In the genomic region with DNA sequence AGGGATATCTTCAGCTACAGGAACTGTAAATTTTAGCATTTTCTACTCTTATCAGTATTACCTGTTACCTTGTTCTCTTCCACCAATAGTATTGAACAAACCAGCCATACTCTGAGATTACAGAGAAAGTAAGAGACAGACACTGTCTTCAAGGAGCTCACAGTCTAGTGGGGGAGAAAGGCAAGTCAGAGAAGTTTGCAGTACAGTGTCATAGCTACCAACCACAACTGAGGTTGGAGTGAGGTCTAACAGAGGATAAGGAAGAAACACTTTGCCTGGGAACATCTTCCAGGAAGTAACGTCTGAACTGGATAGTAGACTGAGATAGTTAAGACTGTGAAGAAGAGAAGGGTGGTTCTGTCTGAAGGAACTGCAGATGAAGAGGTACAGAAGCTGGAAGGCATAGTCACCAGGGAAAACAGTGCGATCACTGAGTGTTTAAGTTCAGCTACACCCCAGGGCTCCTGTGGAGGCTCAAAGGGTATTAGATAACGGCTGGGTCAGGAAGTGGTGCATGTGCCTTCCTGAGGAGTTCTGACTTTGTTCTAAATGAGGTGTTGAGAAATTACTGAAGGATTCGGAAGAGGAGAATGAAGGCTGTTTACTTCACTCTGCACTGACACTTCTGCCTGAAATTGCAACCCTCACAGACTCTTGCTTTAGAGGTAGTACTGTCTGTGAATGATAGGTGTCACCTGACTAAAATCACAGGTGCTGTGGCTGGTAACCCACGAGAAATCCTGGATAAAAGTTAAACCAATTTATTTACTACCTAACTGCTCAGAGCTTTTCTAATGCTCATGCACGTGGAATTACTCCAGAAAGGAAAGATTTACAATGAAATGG, we compare ENCODE assay signal across 2 cellular contexts.
TF ChIP-seq lines count a peak whose summit lies in the region.

No MANE protein-coding gene starts in this region.

TF ChIP-seq in H1, 55 proteins besides CTCF, POLR2A, EP300 and RAD21 (continued from another document):
- no peak for TF ChIP-seq CHD1 (IDR thresholded peaks at IDR 0.05; ENCODE audit: low read depth, low read length)
- TF ChIP-seq SIRT6 (IDR thresholded peaks at IDR 0.05; ENCODE audit: low read length), result no peak
- TF ChIP-seq JUND (IDR thresholded peaks at IDR 0.05; ENCODE audit: low read length), result no peak
- TF ChIP-seq KDM1A (IDR thresholded peaks at IDR 0.05; ENCODE audit: borderline replicate concordance, low read length), result no peak
- TF ChIP-seq RNF2 (IDR thresholded peaks at IDR 0.05; ENCODE audit: borderline replicate concordance, low read depth, low read length, missing control alignments, poor library complexity, severe bottlenecking), result no peak
- no peak for TF ChIP-seq TAF7 (optimal IDR thresholded peaks at IDR 0.05; ENCODE audit: borderline replicate concordance, low read depth, low read length)
- TF ChIP-seq SRF (IDR thresholded peaks at IDR 0.05; ENCODE audit: low read depth, low read length), result no peak
- no peak for TF ChIP-seq YY1 (IDR thresholded peaks at IDR 0.05; ENCODE audit: low read depth, low read length)
- no peak for TF ChIP-seq CBX5 (IDR thresholded peaks at IDR 0.05; ENCODE audit: low read depth, low read length)
- TF ChIP-seq TAF1 (IDR thresholded peaks at IDR 0.05; ENCODE audit: low read depth, low read length), result no peak
- TF ChIP-seq EZH2 (IDR thresholded peaks at IDR 0.05; ENCODE audit: low read depth, low read length, severe bottlenecking), result no peak
- TF ChIP-seq RXRA (IDR thresholded peaks at IDR 0.05; ENCODE audit: insufficient read depth, low read depth, low read length), result no peak
- no peak for TF ChIP-seq BACH1 (IDR thresholded peaks at IDR 0.05; ENCODE audit: low read length)
- no peak for TF ChIP-seq POLR2AphosphoS5 (IDR thresholded peaks at IDR 0.05; ENCODE audit: low read depth, low read length)
TF ChIP-seq in H1: peak in this region for 0.

TF ChIP-seq in SK-N-SH treated with all-trans-retinoic acid at 6 μM for 48 hours, 23 proteins besides CTCF, POLR2A, EP300 and RAD21:
- TF ChIP-seq, protein P1, sequence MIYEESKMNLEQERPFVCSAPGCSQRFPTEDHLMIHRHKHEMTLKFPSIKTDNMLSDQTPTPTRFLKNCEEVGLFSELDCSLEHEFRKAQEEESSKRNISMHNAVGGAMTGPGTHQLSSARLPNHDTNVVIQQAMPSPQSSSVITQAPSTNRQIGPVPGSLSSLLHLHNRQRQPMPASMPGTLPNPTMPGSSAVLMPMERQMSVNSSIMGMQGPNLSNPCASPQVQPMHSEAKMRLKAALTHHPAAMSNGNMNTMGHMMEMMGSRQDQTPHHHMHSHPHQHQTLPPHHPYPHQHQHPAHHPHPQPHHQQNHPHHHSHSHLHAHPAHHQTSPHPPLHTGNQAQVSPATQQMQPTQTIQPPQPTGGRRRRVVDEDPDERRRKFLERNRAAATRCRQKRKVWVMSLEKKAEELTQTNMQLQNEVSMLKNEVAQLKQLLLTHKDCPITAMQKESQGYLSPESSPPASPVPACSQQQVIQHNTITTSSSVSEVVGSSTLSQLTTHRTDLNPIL (CRISPR knock-in tag; IDR thresholded peaks at IDR 0.05; ENCODE audit: low read depth), result no peak
- TF ChIP-seq ISL1 (CRISPR knock-in tag; IDR thresholded peaks at IDR 0.05), result no peak
- no peak for TF ChIP-seq PATZ1 (CRISPR knock-in tag; IDR thresholded peaks at IDR 0.05; ENCODE audit: borderline replicate concordance)
- no peak for TF ChIP-seq OSR1 (CRISPR knock-in tag; IDR thresholded peaks at IDR 0.05)
- TF ChIP-seq CSDC2 (CRISPR knock-in tag; IDR thresholded peaks at IDR 0.05), result no peak
- TF ChIP-seq BACH2 (CRISPR knock-in tag; IDR thresholded peaks at IDR 0.05; ENCODE audit: borderline replicate concordance), result no peak
- no peak for TF ChIP-seq POU6F1 (CRISPR knock-in tag; IDR thresholded peaks at IDR 0.05; ENCODE audit: borderline replicate concordance, low read depth)
- no peak for TF ChIP-seq ZNF565 (CRISPR knock-in tag; conservative IDR thresholded peaks at IDR 0.05; ENCODE audit: low read depth)
- TF ChIP-seq ESRRG (CRISPR knock-in tag; IDR thresholded peaks at IDR 0.05), result no peak
- TF ChIP-seq TCF4 (CRISPR knock-in tag; IDR thresholded peaks at IDR 0.05; ENCODE audit: borderline replicate concordance), result no peak
